In genomic region chr2:20207051-20207450, GRCh38 we compare ENCODE assay signal across 12 cellular contexts. TPM values are rescaled to one million over a fixed set of nuclear protein-coding genes. Genes with fewer than 3 reads are reported as not detected.
DNase-seq lines count a peak whose midpoint lies in the region; ATAC-seq and TF ChIP-seq lines count a peak whose summit lies in the region.
"Had no signal": no experiment of that assay in that cellular context is flagged by ENCODE, and none has a peak within 500 bp of the region (broad histone marks: within the 10 kb centered on the region; RNA-seq: fewer than 3 reads in every experiment).

No MANE protein-coding gene starts in this region.

- DNase-seq in GM13976 (ENCODE audit: low spot score) = peak; percentile 69
- no peak for DNase-seq in lower lobe of right lung
- no peak for DNase-seq in activated T-cell treated with anti-CD3 and anti-CD28 coated beads, Interleukin-2, amount 50 U/mL, for 48 hours
- DNase-seq in hypothalamus (lab: John Stamatoyannopoulos, UW) = no peak
- DNase-seq in NCI-H1105 treated with DMSO at 0.1 percent for 48 hours (lab: John Stamatoyannopoulos, UW) = no peak
- DNase-seq in COR-L47 (lab: John Stamatoyannopoulos, UW) = no peak
- DNase-seq: activated CD4-positive, alpha-beta memory T cell treated with anti-CD3 and anti-CD28 coated beads, Interleukin-2, amount 10 ng/mL, durations not matched to agents 7 days and 5 days; activated naive CD8-positive, alpha-beta T cell treated with anti-CD3 and anti-CD28 coated beads, Interleukin-2, amount 50 U/mL, for 24 hours; NCI-H226 had no signal

- peaks cover 41% of the 10 kb centered on the region for H3K4me1 ChIP-seq in lower lobe of right lung

- intact Hi-C loops in lower lobe of right lung (cut with DNase I) = no loop called here

- ATAC-seq in GM21529 (IDR thresholded peaks at IDR 0.05; ENCODE audit: unreplicated experiment) = peak; percentile 68
- peak; percentile 60 for ATAC-seq in HG03460 (IDR thresholded peaks at IDR 0.05; ENCODE audit: unreplicated experiment)
- ATAC-seq in lower lobe of right lung = no peak
- ATAC-seq: activated naive CD8-positive, alpha-beta T cell treated with anti-CD3 and anti-CD28 coated beads, Interleukin-2, amount 50 U/mL, for 24 hours had no signal

- TF ChIP-seq CTCF in GM13976 (IDR thresholded peaks at IDR 0.05; ENCODE audit: borderline replicate concordance, control extremely low read depth, extremely low read depth, insufficient read depth, missing control alignments) (no peak), lower lobe of right lung (IDR thresholded peaks at IDR 0.05) (no peak)

- H3K27ac ChIP-seq in lower lobe of right lung = peak overlapping the region; percentile 79

- peaks cover 20% of the 10 kb centered on the region for H3K36me3 ChIP-seq in lower lobe of right lung

- in situ Hi-C loops in GM13976 (cut with MboI; ENCODE audit: low sequenced_read_pairs, unreplicated experiment) = no loop called here

- H3K4me3 ChIP-seq in lower lobe of right lung = no peak overlapping the region
- H3K4me3 ChIP-seq: smooth muscle cell had no signal

- H3K27me3 ChIP-seq in lower lobe of right lung (ENCODE audit: low read depth) = no peaks in the 10 kb centered on the region

- H3K9me3 ChIP-seq in lower lobe of right lung = no peaks in the 10 kb centered on the region

RNA-seq across cellular contexts. Expression of gene SDC1, which starts 17.9 kb away (rescaled TPM):
- total RNA-seq in lower lobe of right lung = 90.0 TPM

Comparison
In these comparisons a context has a peak if more than half of its experiments do, and no peak if none do; other contexts are left out.
1. ATAC-seq: peak in GM21529 (single experiment) and HG03460 (single experiment); none in lower lobe of right lung (0 of 2).